Comparison of ENCODE assay signal across 8 cellular contexts in genomic region chr9:130701059-130702022, GRCh38. TPM values are rescaled to one million over a fixed set of nuclear protein-coding genes. Genes with fewer than 3 reads are reported as not detected.
DNase-seq lines count a peak whose midpoint lies in the region; ATAC-seq and TF ChIP-seq lines count a peak whose summit lies in the region.

No MANE protein-coding gene starts in this region.

- peaks cover 28 to 30% of the 10 kb centered on the region in 2 donors for H3K36me3 Mint-ChIP-seq in naive B cell
- peaks cover 64% of the 10 kb centered on the region for H3K36me3 Mint-ChIP-seq in stimulated activated memory B cell treated with anti-CD40 and anti-IgM and Interleukin-4, amounts not matched to agents 10 μg/mL and 1 μg/mL and 100 μg/mL, for 72 hours

- 0 out of 2 replicates have a peak, but pooled peaks cover under 1% of the 10 kb centered on the region for H3K4me1 ChIP-seq in HAP-1

- DNase-seq in AG09309 (ENCODE audit: low read depth) (peak; percentile 42), HAP-1 (ENCODE audit: low spot score in 2 of 2) (peak; percentile 69 to 91), NCI-H82 (lab: John Stamatoyannopoulos, UW) (peak; percentile 80), epithelial cell of esophagus (ENCODE audit: low read depth) (peak; percentile 76), naive B cell (peak; percentile 54)
- peak; percentile 92 for DNase-seq in activated CD8-positive, alpha-beta memory T cell treated with anti-CD3 and anti-CD28 coated beads, Interleukin-2, amount 50 U/mL, for 48 hours

- no peak overlapping the region for H3K4me3 ChIP-seq in AG09309 (ENCODE audit: control insufficient read depth, low read depth, low read length)
- H3K4me3 ChIP-seq in HAP-1, result no peak overlapping the region
- H3K4me3 ChIP-seq in epithelial cell of esophagus (ENCODE audit: low read length), result no peak overlapping the region

- H3K27me3 Mint-ChIP-seq in naive B cell, result no peaks in the 10 kb centered on the region
- no peaks in the 10 kb centered on the region for H3K27me3 Mint-ChIP-seq in stimulated activated memory B cell treated with anti-CD40 and anti-IgM and Interleukin-4, amounts not matched to agents 10 μg/mL and 1 μg/mL and 100 μg/mL, for 72 hours

- no peak overlapping the region for H3K27ac Mint-ChIP-seq in naive B cell
- H3K27ac Mint-ChIP-seq in stimulated activated memory B cell treated with anti-CD40 and anti-IgM and Interleukin-4, amounts not matched to agents 10 μg/mL and 1 μg/mL and 100 μg/mL, for 72 hours, result no peak overlapping the region

- in situ Hi-C loops in HAP-1 (cut with MboI; ENCODE audit: low sequenced_read_pairs), result no loop called here

- TF ChIP-seq CTCF in AG09309 (IDR thresholded peaks at IDR 0.05; ENCODE audit: control insufficient read depth, insufficient read depth, low read depth, low read length, missing control alignments) (peak; percentile 97), epithelial cell of esophagus (IDR thresholded peaks at IDR 0.05; ENCODE audit: insufficient read depth, low read depth, low read length, missing control alignments) (peak; percentile 99)

- no peaks in the 10 kb centered on the region for H3K27me3 ChIP-seq in HAP-1 (ENCODE audit: low read depth)

- H3K36me3 ChIP-seq in HAP-1 (replicated peaks), result peaks cover 90% of the 10 kb centered on the region

- no peaks in the 10 kb centered on the region for H3K9me3 Mint-ChIP-seq in naive B cell
- H3K9me3 Mint-ChIP-seq in stimulated activated memory B cell treated with anti-CD40 and anti-IgM and Interleukin-4, amounts not matched to agents 10 μg/mL and 1 μg/mL and 100 μg/mL, for 72 hours, result no peaks in the 10 kb centered on the region

- H3K9me3 ChIP-seq in HAP-1, result no peaks in the 10 kb centered on the region

- no peak overlapping the region for H3K4me3 Mint-ChIP-seq in naive B cell
- H3K4me3 Mint-ChIP-seq in stimulated activated memory B cell treated with anti-CD40 and anti-IgM and Interleukin-4, amounts not matched to agents 10 μg/mL and 1 μg/mL and 100 μg/mL, for 72 hours, result no peak overlapping the region

- H3K4me1 Mint-ChIP-seq in naive B cell, result peaks cover 15 to 25% (median 16%) of the 10 kb centered on the region in 3 donors
- peaks cover 24% of the 10 kb centered on the region for H3K4me1 Mint-ChIP-seq in stimulated activated memory B cell treated with anti-CD40 and anti-IgM and Interleukin-4, amounts not matched to agents 10 μg/mL and 1 μg/mL and 100 μg/mL, for 72 hours

- ATAC-seq in naive B cell (ENCODE audit: low read depth in 2 of 2) (peak; percentile 83 to 85), GM18870 (IDR thresholded peaks at IDR 0.05; ENCODE audit: unreplicated experiment) (no peak)
- peak; percentile 72 for ATAC-seq in stimulated activated memory B cell treated with anti-CD40 and anti-IgM and Interleukin-4, amounts not matched to agents 10 μg/mL and 1 μg/mL and 100 μg/mL, for 72 hours

RNA-seq across cellular contexts. Expression of gene EXOSC2, which starts 7.8 kb away (rescaled TPM):
- 10 to 100 TPM; 24.1 to 41.1 (median 26.9) TPM for polyA plus RNA-seq in naive B cell (ENCODE audit: low read depth in 6 of 6)

RNA-seq across cellular contexts. Expression of gene PRDM12, which starts 36.9 kb away (rescaled TPM):
- polyA plus RNA-seq in naive B cell (ENCODE audit: low read depth in 6 of 6), result not detected

Comparison
In these comparisons a context has a peak if more than half of its experiments do, and no peak if none do; other contexts are left out.
1. DNase-seq: peak in every context shown above with its lines; median percentile 92 in activated CD8-positive, alpha-beta memory T cell treated with anti-CD3 and anti-CD28 coated beads, Interleukin-2, amount 50 U/mL, for 48 hours; 80 in HAP-1; 80 in NCI-H82; 76 in epithelial cell of esophagus; 54 in naive B cell; 42 in AG09309.